1 cellular context compared by ENCODE assay signal in the genomic region with DNA sequence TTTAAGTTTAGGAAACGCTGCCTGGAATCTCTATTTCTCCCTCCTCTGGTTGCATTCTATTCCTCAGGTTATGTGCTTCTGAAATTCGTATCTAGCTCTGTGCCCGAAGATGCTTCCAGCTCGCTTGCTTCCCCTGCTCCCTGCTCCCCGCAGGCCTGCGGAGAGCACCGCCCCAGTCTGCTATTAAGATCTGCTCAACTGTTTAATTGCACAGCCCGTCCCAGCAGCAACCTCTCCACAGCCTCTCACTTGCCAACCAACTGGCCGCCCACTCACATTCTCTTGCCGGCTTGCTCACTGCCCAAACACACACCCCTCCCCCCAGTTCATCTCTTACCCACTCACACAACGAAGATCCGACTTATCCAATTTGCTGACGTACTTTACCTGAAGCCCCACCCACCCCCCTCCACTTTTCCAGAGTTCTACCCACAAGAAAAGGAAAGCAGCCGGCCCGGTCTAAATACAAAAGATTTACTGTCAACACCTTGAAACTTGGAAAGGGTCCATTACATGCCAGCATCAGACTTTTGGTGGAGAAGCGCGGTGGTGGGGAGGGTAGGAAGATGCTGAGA.
TF ChIP-seq lines count a peak whose summit lies in the region.

No MANE protein-coding gene starts in this region.

TF ChIP-seq in HEK293, 187 proteins besides CTCF, POLR2A, EP300 and RAD21 (continued from another document and continues in another):
- TF ChIP-seq ZBTB26 (tag by site-specific recombination; optimal IDR thresholded peaks at IDR 0.05) (no peak), PRDM6 (tag by site-specific recombination; IDR thresholded peaks at IDR 0.05) (no peak), TSHZ1 (tag by site-specific recombination; IDR thresholded peaks at IDR 0.05; ENCODE audit: borderline replicate concordance) (peak; percentile 61; the same call in 1 of the 2 replicates), ZNF341 (tag by site-specific recombination; IDR thresholded peaks at IDR 0.05; ENCODE audit: low read depth) (peak; percentile 66), ZNF555 (tag by site-specific recombination; conservative IDR thresholded peaks at IDR 0.05) (no peak), ZNF768 (tag by site-specific recombination; IDR thresholded peaks at IDR 0.05) (no peak; the same call in 1 of the 2 replicates), ZNF785 (tag by site-specific recombination; IDR thresholded peaks at IDR 0.05) (no peak), ZNF560 (tag by site-specific recombination; IDR thresholded peaks at IDR 0.05; ENCODE audit: borderline replicate concordance) (no peak), ZNF473 (tag by site-specific recombination; IDR thresholded peaks at IDR 0.05) (no peak), ZNF658 (tag by site-specific recombination; IDR thresholded peaks at IDR 0.05) (no peak), PRDM4 (tag by site-specific recombination; IDR thresholded peaks at IDR 0.05) (no peak), ZNF626 (tag by site-specific recombination; IDR thresholded peaks at IDR 0.05) (no peak), ZNF843 (tag by site-specific recombination; IDR thresholded peaks at IDR 0.05) (peak; percentile 73), ZNF23 (tag by site-specific recombination; IDR thresholded peaks at IDR 0.05; ENCODE audit: borderline replicate concordance) (no peak), ZNF664 (tag by site-specific recombination; IDR thresholded peaks at IDR 0.05) (no peak), ZNF394 (tag by site-specific recombination; IDR thresholded peaks at IDR 0.05; ENCODE audit: borderline replicate concordance) (peak; percentile 69; the same call in 1 of the 2 replicates), ZXDB (tag by site-specific recombination; IDR thresholded peaks at IDR 0.05) (0 out of 2 replicates have a peak, but pooled peaks have one; percentile 30), SALL2 (tag by site-specific recombination; IDR thresholded peaks at IDR 0.05; ENCODE audit: borderline replicate concordance) (no peak), ZNF302 (tag by site-specific recombination; IDR thresholded peaks at IDR 0.05; ENCODE audit: low read depth) (no peak), ZNF561 (tag by site-specific recombination; IDR thresholded peaks at IDR 0.05; ENCODE audit: borderline replicate concordance) (no peak), ZNF366 (tag by site-specific recombination; conservative IDR thresholded peaks at IDR 0.05) (peak; percentile 90), ZNF433 (tag by site-specific recombination; IDR thresholded peaks at IDR 0.05; ENCODE audit: low read depth) (no peak), KLF1 (tag by site-specific recombination; IDR thresholded peaks at IDR 0.05) (0 out of 2 replicates have a peak, but pooled peaks have one; percentile 40), ZNF311 (tag by site-specific recombination; IDR thresholded peaks at IDR 0.05; ENCODE audit: borderline replicate concordance) (no peak), ZNF398 (tag by site-specific recombination; IDR thresholded peaks at IDR 0.05) (peak; percentile 47), SCRT2 (tag by site-specific recombination; IDR thresholded peaks at IDR 0.05) (no peak), ZNF518A (tag by site-specific recombination; conservative IDR thresholded peaks at IDR 0.05; ENCODE audit: low read depth) (no peak), KLF8 (tag by site-specific recombination; IDR thresholded peaks at IDR 0.05) (0 out of 2 replicates have a peak, but pooled peaks have one; percentile 19), ZSCAN4 (tag by site-specific recombination; IDR thresholded peaks at IDR 0.05) (no peak), ZNF214 (tag by site-specific recombination; IDR thresholded peaks at IDR 0.05; ENCODE audit: borderline replicate concordance) (no peak), ZNF629 (tag by site-specific recombination; IDR thresholded peaks at IDR 0.05) (peak; percentile 92), ZNF133 (tag by site-specific recombination; IDR thresholded peaks at IDR 0.05) (no peak), ZNF140 (tag by site-specific recombination; IDR thresholded peaks at IDR 0.05) (no peak), KLF7 (tag by site-specific recombination; IDR thresholded peaks at IDR 0.05; ENCODE audit: borderline replicate concordance) (no peak), ZNF16 (tag by site-specific recombination; IDR thresholded peaks at IDR 0.05; ENCODE audit: low read depth) (no peak), FEZF1 (tag by site-specific recombination; IDR thresholded peaks at IDR 0.05) (no peak), MEIS1 (CRISPR knock-in tag; IDR thresholded peaks at IDR 0.05; ENCODE audit: borderline replicate concordance) (no peak), ZNF404 (tag by site-specific recombination; IDR thresholded peaks at IDR 0.05) (no peak), ZNF324 (tag by site-specific recombination; IDR thresholded peaks at IDR 0.05) (no peak), MYNN (tag by site-specific recombination; IDR thresholded peaks at IDR 0.05; ENCODE audit: borderline replicate concordance) (no peak)
- TF ChIP-seq, protein P1, sequence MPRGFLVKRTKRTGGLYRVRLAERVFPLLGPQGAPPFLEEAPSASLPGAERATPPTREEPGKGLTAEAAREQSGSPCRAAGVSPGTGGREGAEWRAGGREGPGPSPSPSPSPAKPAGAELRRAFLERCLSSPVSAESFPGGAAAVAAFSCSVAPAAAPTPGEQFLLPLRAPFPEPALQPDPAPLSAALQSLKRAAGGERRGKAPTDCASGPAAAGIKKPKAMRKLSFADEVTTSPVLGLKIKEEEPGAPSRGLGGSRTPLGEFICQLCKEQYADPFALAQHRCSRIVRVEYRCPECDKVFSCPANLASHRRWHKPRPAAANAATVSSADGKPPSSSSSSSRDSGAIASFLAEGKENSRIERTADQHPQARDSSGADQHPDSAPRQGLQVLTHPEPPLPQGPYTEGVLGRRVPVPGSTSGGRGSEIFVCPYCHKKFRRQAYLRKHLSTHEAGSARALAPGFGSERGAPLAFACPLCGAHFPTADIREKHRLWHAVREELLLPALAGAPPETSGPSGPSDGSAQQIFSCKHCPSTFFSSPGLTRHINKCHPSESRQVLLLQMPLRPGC (tag by site-specific recombination; IDR thresholded peaks at IDR 0.05) = peak; percentile 70
